ENCODE assay signal across 15 cellular contexts in genomic region chr21:14548751-14549150, GRCh38. TPM values are rescaled to one million over a fixed set of nuclear protein-coding genes. Genes with fewer than 3 reads are reported as not detected.
A peak's percentile ranks its signal among the peaks of the same experiment; 100 is the strongest.
DNase-seq lines count a peak whose midpoint lies in the region; ATAC-seq and TF ChIP-seq lines count a peak whose summit lies in the region.
"Had no signal": no experiment of that assay in that cellular context is flagged by ENCODE, and none has a peak within 500 bp of the region (broad histone marks: within the 10 kb centered on the region; RNA-seq: fewer than 3 reads in every experiment).

No MANE protein-coding gene starts in this region.

- H3K27me3 Mint-ChIP-seq in CD4-positive, CD25-positive, alpha-beta regulatory T cell = no peaks in the 10 kb centered on the region
- no peaks in the 10 kb centered on the region for H3K27me3 Mint-ChIP-seq in activated CD4-positive, alpha-beta memory T cell treated with anti-CD3 and anti-CD28 coated beads, Interleukin-2, amount 10 ng/mL, durations not matched to agents 7 days and 5 days

- no peak overlapping the region for H2BK5ac ChIP-seq in mesendoderm (ENCODE audit: low read length)

- ATAC-seq in CD4-positive, CD25-positive, alpha-beta regulatory T cell (ENCODE audit: low read depth in 2 of 2) = no peak
- peak; percentile 20 to 38 for ATAC-seq in right cardiac atrium

- H2AK5ac ChIP-seq in mesendoderm (ENCODE audit: low read length) = no peak overlapping the region

- no peak overlapping the region for H3K23ac ChIP-seq in mesendoderm (ENCODE audit: low read length)

- H3K27ac ChIP-seq in CD4-positive, CD25-positive, alpha-beta regulatory T cell (ENCODE audit: insufficient read depth, low read length, poor library complexity, severe bottlenecking) = peak overlapping the region; percentile 87
- H3K27ac ChIP-seq in KMS-11 = no peak overlapping the region
- H3K27ac ChIP-seq in right cardiac atrium (ENCODE audit: low read length) = no peak overlapping the region
- H3K27ac ChIP-seq in mesendoderm (ENCODE audit: low read depth, low read length) = no peak overlapping the region
- H3K27ac ChIP-seq: pancreas had no signal

- intact Hi-C loops in right cardiac atrium (cut with DNase I) = no loop called here

- CTCF ChIA-PET in activated CD4-positive, alpha-beta memory T cell treated with anti-CD3 and anti-CD28 coated beads, Interleukin-2, amount 10 ng/mL, durations not matched to agents 7 days and 5 days (lab: Charles Lee) = no interaction called here

- no peak overlapping the region for H3K56ac ChIP-seq in mesendoderm (ENCODE audit: low read length)

- no peak overlapping the region for H4K5ac ChIP-seq in mesendoderm (ENCODE audit: low read length)

- H3K79me2 ChIP-seq in KMS-11 (ENCODE audit: insufficient read depth, low read depth) = no peaks in the 10 kb centered on the region
- H3K79me2 ChIP-seq in mesendoderm (ENCODE audit: control insufficient read depth, insufficient read depth, low read length) = no peaks in the 10 kb centered on the region

- H4K8ac ChIP-seq in mesendoderm (ENCODE audit: low read depth, low read length) = no peak overlapping the region

- H3K4me3 ChIP-seq in CD4-positive, CD25-positive, alpha-beta regulatory T cell (ENCODE audit: low read depth, low read length) = peak overlapping the region; percentile 64
- H3K4me3 ChIP-seq in KMS-11 (IDR thresholded peaks at IDR 0.05; ENCODE audit: insufficient read depth, low read depth, low read length) (no peak overlapping the region), right cardiac atrium (ENCODE audit: low read length) (no peak overlapping the region), mesendoderm (ENCODE audit: low read length) (no peak overlapping the region)
- H3K4me3 ChIP-seq: pancreas had no signal

- peaks cover 26 to 58% (median 47%) of the 10 kb centered on the region in 4 donors for H3K4me1 Mint-ChIP-seq in CD4-positive, CD25-positive, alpha-beta regulatory T cell
- H3K4me1 Mint-ChIP-seq in activated CD4-positive, alpha-beta memory T cell treated with anti-CD3 and anti-CD28 coated beads, Interleukin-2, amount 10 ng/mL, durations not matched to agents 7 days and 5 days = peaks cover 51% of the 10 kb centered on the region

- no peaks in the 10 kb centered on the region for H3K27me3 ChIP-seq in CD4-positive, CD25-positive, alpha-beta regulatory T cell (ENCODE audit: control insufficient read depth, insufficient read depth, low read length)
- H3K27me3 ChIP-seq in KMS-11 (ENCODE audit: insufficient read depth, low read depth) (no peaks in the 10 kb centered on the region), right cardiac atrium (ENCODE audit: control insufficient read depth, insufficient read depth) (no peaks in the 10 kb centered on the region), mesendoderm (ENCODE audit: insufficient read depth, low read length, poor library complexity) (no peaks in the 10 kb centered on the region)
- H3K27me3 ChIP-seq: pancreas had no signal

- 65% methylated on average over 2 of the region's 2 CpGs for WGBS in right cardiac atrium
- no CpG with 5 or more reads among the region's 2 CpGs for WGBS in mesendoderm (ENCODE audit: extremely low coverage, insufficient coverage, low lambda C conversion rate)

- no peak overlapping the region for H2BK120ac ChIP-seq in mesendoderm (ENCODE audit: low read depth, low read length)

- H2AFZ ChIP-seq in KMS-11 (ENCODE audit: low read depth) = no peak overlapping the region

- no peaks in the 10 kb centered on the region for H3K9me3 ChIP-seq in CD4-positive, CD25-positive, alpha-beta regulatory T cell (ENCODE audit: control insufficient read depth in 2 of 2, low read length in 2 of 2)
- no peaks in the 10 kb centered on the region for H3K9me3 ChIP-seq in right cardiac atrium (ENCODE audit: control insufficient read depth, low read length)
- H3K9me3 ChIP-seq: Caco-2, pancreas had no signal

- peaks cover 0 to 4% (median 0%) of the 10 kb centered on the region in 7 donors for H3K9me3 Mint-ChIP-seq in CD4-positive, CD25-positive, alpha-beta regulatory T cell
- peaks cover 6% of the 10 kb centered on the region for H3K9me3 Mint-ChIP-seq in activated CD4-positive, alpha-beta memory T cell treated with anti-CD3 and anti-CD28 coated beads, Interleukin-2, amount 10 ng/mL, durations not matched to agents 7 days and 5 days

- H3K36me3 ChIP-seq in CD4-positive, CD25-positive, alpha-beta regulatory T cell (ENCODE audit: control insufficient read depth, insufficient read depth, low read length) = no peaks in the 10 kb centered on the region
- H3K36me3 ChIP-seq in KMS-11 (ENCODE audit: insufficient read depth) = no peaks in the 10 kb centered on the region
- no peaks in the 10 kb centered on the region for H3K36me3 ChIP-seq in mesendoderm (ENCODE audit: control insufficient read depth, insufficient read depth, low read length)
- H3K36me3 ChIP-seq: pancreas had no signal

- TF ChIP-seq CTCF in KMS-11 (conservative IDR thresholded peaks at IDR 0.05; ENCODE audit: low read depth, low read length) = no peak

- no peaks in the 10 kb centered on the region for H4K20me1 ChIP-seq in KMS-11 (ENCODE audit: insufficient read depth)

- H3K79me1 ChIP-seq in mesendoderm (ENCODE audit: low read length) = no peaks in the 10 kb centered on the region

- H3K9ac ChIP-seq in KMS-11 (no peak overlapping the region), mesendoderm (ENCODE audit: low read length) (no peak overlapping the region)

- H2BK15ac ChIP-seq in mesendoderm (replicated peaks; ENCODE audit: low read depth) = no peak overlapping the region

- peaks cover 49% of the 10 kb centered on the region for H3K4me1 ChIP-seq in CD4-positive, CD25-positive, alpha-beta regulatory T cell (ENCODE audit: control insufficient read depth, insufficient read depth, low read length, poor library complexity, severe bottlenecking)
- H3K4me1 ChIP-seq in KMS-11 (ENCODE audit: low read depth, poor library complexity, severe bottlenecking) (peaks cover 33% of the 10 kb centered on the region), right cardiac atrium (ENCODE audit: control insufficient read depth, insufficient read depth, low read length) (no peaks in the 10 kb centered on the region), mesendoderm (ENCODE audit: control insufficient read depth, low read depth, low read length) (no peaks in the 10 kb centered on the region)
- H3K4me1 ChIP-seq: Caco-2, pancreas had no signal

- H3K4me2 ChIP-seq in KMS-11 (peak overlapping the region; percentile 69), mesendoderm (ENCODE audit: low read length) (no peak overlapping the region)

- peaks cover 4% of the 10 kb centered on the region for H3K36me3 Mint-ChIP-seq in CD4-positive, CD25-positive, alpha-beta regulatory T cell
- peaks cover 20% of the 10 kb centered on the region for H3K36me3 Mint-ChIP-seq in activated CD4-positive, alpha-beta memory T cell treated with anti-CD3 and anti-CD28 coated beads, Interleukin-2, amount 10 ng/mL, durations not matched to agents 7 days and 5 days (ENCODE audit: low read depth)

- H3K18ac ChIP-seq in mesendoderm (ENCODE audit: low read length) = no peak overlapping the region

- no peak overlapping the region for H3K4ac ChIP-seq in mesendoderm (ENCODE audit: low read depth, low read length)

- peak overlapping the region; percentile 91 to 97 (median 91) for H3K27ac Mint-ChIP-seq in CD4-positive, CD25-positive, alpha-beta regulatory T cell
- H3K27ac Mint-ChIP-seq in activated CD4-positive, alpha-beta memory T cell treated with anti-CD3 and anti-CD28 coated beads, Interleukin-2, amount 10 ng/mL, durations not matched to agents 7 days and 5 days = peak overlapping the region; percentile 73

- no peak for DNase-seq in CD4-positive, CD25-positive, alpha-beta regulatory T cell
- no peak for DNase-seq in activated CD4-positive, alpha-beta memory T cell treated with anti-CD3 and anti-CD28 coated beads, Interleukin-2, amount 10 ng/mL, durations not matched to agents 7 days and 5 days
- DNase-seq in right cardiac atrium (no peak), GM19240 (ENCODE audit: insufficient read length, low spot score) (no peak), mesendoderm (no peak), NCI-H345 (lab: John Stamatoyannopoulos, UW) (no peak), OCI-M2 (lab: John Stamatoyannopoulos, UW; ENCODE audit: unreplicated experiment) (no peak)
- DNase-seq: activated CD4-positive, alpha-beta T cell treated with anti-CD3 and anti-CD28 coated beads, Interleukin-2, amount 50 U/mL, for 1 hour; anterior cingulate cortex; Caco-2; effector CD8-positive, alpha-beta T cell; NCI-H1417; NCI-H526; pancreas had no signal

- H3K4me3 Mint-ChIP-seq in CD4-positive, CD25-positive, alpha-beta regulatory T cell = peak overlapping the region in 3 of 4 donors; percentile 12 to 83 (median 46)
- H3K4me3 Mint-ChIP-seq in activated CD4-positive, alpha-beta memory T cell treated with anti-CD3 and anti-CD28 coated beads, Interleukin-2, amount 10 ng/mL, durations not matched to agents 7 days and 5 days = peak overlapping the region; percentile 15

- POLR2A ChIA-PET in activated CD4-positive, alpha-beta memory T cell treated with anti-CD3 and anti-CD28 coated beads, Interleukin-2, amount 10 ng/mL, durations not matched to agents 7 days and 5 days (lab: Charles Lee) = no interaction called here

RNA-seq across cellular contexts. Expression of gene SAMSN1, which starts 2.6 kb away (rescaled TPM):
- 112 TPM for total RNA-seq in CD4-positive, CD25-positive, alpha-beta regulatory T cell
- polyA plus RNA-seq in CD4-positive, CD25-positive, alpha-beta regulatory T cell = 10 to 100 TPM; 44.8 to 51.6 (median 50.5) TPM
- total RNA-seq in activated CD4-positive, alpha-beta memory T cell treated with anti-CD3 and anti-CD28 coated beads, Interleukin-2, amount 10 ng/mL, durations not matched to agents 7 days and 5 days = 10 to 100 TPM; 87.1 to 91.0 TPM
- 1 to 10 TPM; 2.8 to 4.7 (median 4.1) TPM for total RNA-seq in right cardiac atrium
- polyA plus RNA-seq in right cardiac atrium = 1.9 TPM
- 11.0 TPM for polyA plus RNA-seq in mesendoderm (2013, experiment 1 of 2)
- 17.5 TPM for polyA plus RNA-seq in mesendoderm (2013, experiment 2 of 2)
- total RNA-seq: Caco-2 had no signal

Comparison
In these comparisons a context has a peak if more than half of its experiments do, and no peak if none do; other contexts are left out.
1. ATAC-seq: peak in right cardiac atrium (2 of 2); none in CD4-positive, CD25-positive, alpha-beta regulatory T cell (0 of 2).
2. RNA of gene SAMSN1, which starts 2.6 kb away (total RNA-seq): 112 TPM in CD4-positive, CD25-positive, alpha-beta regulatory T cell (single experiment) and 87.1 to 91.0 TPM in activated CD4-positive, alpha-beta memory T cell treated with anti-CD3 and anti-CD28 coated beads, Interleukin-2, amount 10 ng/mL, durations not matched to agents 7 days and 5 days; 2.8 to 4.7 TPM in right cardiac atrium; every median in the first group is over 10 times any median in the second.